11 cellular contexts compared by ENCODE assay signal in genomic region chr2:96156011-96156820, GRCh38. TPM values are rescaled to one million over a fixed set of nuclear protein-coding genes. Genes with fewer than 3 reads are reported as not detected.
DNase-seq lines count a peak whose midpoint lies in the region; ATAC-seq and TF ChIP-seq lines count a peak whose summit lies in the region.
"Had no signal": no experiment of that assay in that cellular context is flagged by ENCODE, and none has a peak within 500 bp of the region (broad histone marks: within the 10 kb centered on the region; RNA-seq: fewer than 3 reads in every experiment).

No MANE protein-coding gene starts in this region.

- H3K4me3 ChIP-seq in upper lobe of right lung = no peak overlapping the region
- H3K4me3 ChIP-seq: ascending aorta had no signal

- no peaks in the 10 kb centered on the region for H3K36me3 ChIP-seq in upper lobe of right lung
- H3K36me3 ChIP-seq: ascending aorta had no signal

- POLR2A ChIA-PET in activated CD4-positive, alpha-beta T cell treated with anti-CD3 and anti-CD28 coated beads, Interleukin-2, amount 10 ng/mL, durations not matched to agents 7 days and 5 days (lab: Charles Lee) = no interaction called here

- no peaks in the 10 kb centered on the region for H3K27me3 Mint-ChIP-seq in activated CD4-positive, alpha-beta T cell treated with anti-CD3 and anti-CD28 coated beads, Interleukin-2, amount 10 ng/mL, durations not matched to agents 7 days and 5 days
- H3K27me3 Mint-ChIP-seq in effector memory CD8-positive, alpha-beta T cell = no peaks in the 10 kb centered on the region

- peak; percentile 46 for DNase-seq in stimulated activated naive CD4-positive, alpha-beta T cell treated with Interleukin-2 at 50 U/mL for 16 hours (lab: John Stamatoyannopoulos, UW)
- DNase-seq in stimulated activated naive CD4-positive, alpha-beta T cell (lab: John Stamatoyannopoulos, UW) = no peak
- DNase-seq in activated CD4-positive, alpha-beta T cell treated with anti-CD3 and anti-CD28 coated beads, Interleukin-2, amount 10 ng/mL, durations not matched to agents 7 days and 5 days = peak; percentile 43
- DNase-seq in effector memory CD8-positive, alpha-beta T cell = peak in 2 of 3 experiments; percentile 40 to 46
- peak; percentile 44 for DNase-seq in upper lobe of right lung
- no peak for DNase-seq in KG1 (lab: John Stamatoyannopoulos, UW)
- DNase-seq in C1 segment of cervical spinal cord (lab: John Stamatoyannopoulos, UW) = no peak
- DNase-seq: HCEC 1CT, KBM-7 had no signal

- no peaks in the 10 kb centered on the region for H3K9me3 ChIP-seq in upper lobe of right lung
- H3K9me3 ChIP-seq: ascending aorta had no signal

- peaks cover 75% of the 10 kb centered on the region for H3K4me1 Mint-ChIP-seq in activated CD4-positive, alpha-beta T cell treated with anti-CD3 and anti-CD28 coated beads, Interleukin-2, amount 10 ng/mL, durations not matched to agents 7 days and 5 days
- peaks cover 59% of the 10 kb centered on the region in 2 donors for H3K4me1 Mint-ChIP-seq in effector memory CD8-positive, alpha-beta T cell (ENCODE audit: low read depth in 2 of 2)

- no peaks in the 10 kb centered on the region for H3K27me3 ChIP-seq in upper lobe of right lung
- H3K27me3 ChIP-seq: ascending aorta had no signal

- no peak for TF ChIP-seq CTCF in upper lobe of right lung (IDR thresholded peaks at IDR 0.05)

- no peak overlapping the region for H3K27ac ChIP-seq in upper lobe of right lung
- H3K27ac ChIP-seq: ascending aorta had no signal

- peaks cover 5% of the 10 kb centered on the region for H3K36me3 Mint-ChIP-seq in activated CD4-positive, alpha-beta T cell treated with anti-CD3 and anti-CD28 coated beads, Interleukin-2, amount 10 ng/mL, durations not matched to agents 7 days and 5 days (ENCODE audit: low read depth)
- H3K36me3 Mint-ChIP-seq in effector memory CD8-positive, alpha-beta T cell (ENCODE audit: insufficient read depth) = peaks cover 19% of the 10 kb centered on the region

- H3K4me1 ChIP-seq in upper lobe of right lung = no peaks in the 10 kb centered on the region
- H3K4me1 ChIP-seq: ascending aorta had no signal

- H3K4me3 Mint-ChIP-seq in activated CD4-positive, alpha-beta T cell treated with anti-CD3 and anti-CD28 coated beads, Interleukin-2, amount 10 ng/mL, durations not matched to agents 7 days and 5 days = no peak overlapping the region
- H3K4me3 Mint-ChIP-seq in effector memory CD8-positive, alpha-beta T cell = peak overlapping the region; percentile 75 to 78

- ATAC-seq in effector memory CD8-positive, alpha-beta T cell (replicated peaks) = peak; percentile 65
- no peak for ATAC-seq in upper lobe of right lung
- ATAC-seq in GM18511 (IDR thresholded peaks at IDR 0.05; ENCODE audit: unreplicated experiment) = no peak

- peak overlapping the region; percentile 84 for H3K27ac Mint-ChIP-seq in activated CD4-positive, alpha-beta T cell treated with anti-CD3 and anti-CD28 coated beads, Interleukin-2, amount 10 ng/mL, durations not matched to agents 7 days and 5 days
- H3K27ac Mint-ChIP-seq in effector memory CD8-positive, alpha-beta T cell = peak overlapping the region; percentile 93 to 96

- H3K9me3 Mint-ChIP-seq in activated CD4-positive, alpha-beta T cell treated with anti-CD3 and anti-CD28 coated beads, Interleukin-2, amount 10 ng/mL, durations not matched to agents 7 days and 5 days = peaks cover 5% of the 10 kb centered on the region
- H3K9me3 Mint-ChIP-seq in effector memory CD8-positive, alpha-beta T cell = no peaks in the 10 kb centered on the region

- intact Hi-C loops in upper lobe of right lung (cut with DNase I) = no loop called here

- CTCF ChIA-PET in activated CD4-positive, alpha-beta T cell treated with anti-CD3 and anti-CD28 coated beads, Interleukin-2, amount 10 ng/mL, durations not matched to agents 7 days and 5 days (lab: Charles Lee) = interaction anchor here (0.7 to 1.3 kb wide), 4 partner anchors 10 to 39 kb away, joined by 3 to 6 read pairs (median 4); no protein-coding TSS in a partner anchor

RNA-seq across cellular contexts. Expression of gene DUSP2, which starts 11.0 kb away (rescaled TPM):
- 10 to 100 TPM; 11.9 to 14.2 TPM for total RNA-seq in activated CD4-positive, alpha-beta T cell treated with anti-CD3 and anti-CD28 coated beads, Interleukin-2, amount 10 ng/mL, durations not matched to agents 7 days and 5 days
- 4.4 TPM for total RNA-seq in upper lobe of right lung

RNA-seq across cellular contexts. Expression of gene ASTL, which starts 17.9 kb away (rescaled TPM):
- total RNA-seq in activated CD4-positive, alpha-beta T cell treated with anti-CD3 and anti-CD28 coated beads, Interleukin-2, amount 10 ng/mL, durations not matched to agents 7 days and 5 days = under 1 TPM in 1 of 2 experiments, not detected in 1; 0.22 TPM
- not detected for total RNA-seq in upper lobe of right lung
- total RNA-seq: ascending aorta had no signal

RNA-seq across cellular contexts. Expression of gene ADRA2B, which starts 39.8 kb away (rescaled TPM):
- under 1 TPM in 1 of 2 experiments, not detected in 1; 0.06 TPM for total RNA-seq in activated CD4-positive, alpha-beta T cell treated with anti-CD3 and anti-CD28 coated beads, Interleukin-2, amount 10 ng/mL, durations not matched to agents 7 days and 5 days
- 0.14 TPM for total RNA-seq in upper lobe of right lung

RNA-seq across cellular contexts. Expression of gene STARD7, which starts 52.4 kb away (rescaled TPM):
- total RNA-seq in activated CD4-positive, alpha-beta T cell treated with anti-CD3 and anti-CD28 coated beads, Interleukin-2, amount 10 ng/mL, durations not matched to agents 7 days and 5 days = 100 to 1,000 TPM; 126 to 128 TPM
- total RNA-seq in upper lobe of right lung = 156 TPM

Comparison
In these comparisons a context has a peak if more than half of its experiments do, and no peak if none do; other contexts are left out.
1. DNase-seq: peak in stimulated activated naive CD4-positive, alpha-beta T cell treated with Interleukin-2 at 50 U/mL for 16 hours (single experiment), activated CD4-positive, alpha-beta T cell treated with anti-CD3 and anti-CD28 coated beads, Interleukin-2, amount 10 ng/mL, durations not matched to agents 7 days and 5 days (single experiment), effector memory CD8-positive, alpha-beta T cell (2 of 3) and upper lobe of right lung (single experiment); none in stimulated activated naive CD4-positive, alpha-beta T cell (0 of 6), KG1 (single experiment) and C1 segment of cervical spinal cord (0 of 14).